Comparison of ENCODE assay signal across 8 cellular contexts in genomic region chr3:142586803-142587406, GRCh38. TPM values are rescaled to one million over a fixed set of nuclear protein-coding genes. Genes with fewer than 3 reads are reported as not detected.
DNase-seq lines count a peak whose midpoint lies in the region; TF ChIP-seq lines count a peak whose summit lies in the region.

No MANE protein-coding gene starts in this region.

- TF ChIP-seq CTCF in GM12864 (IDR thresholded peaks at IDR 0.05; ENCODE audit: low read depth, low read length, missing control alignments) = peak; percentile 48
- TF ChIP-seq CTCF in brain microvascular endothelial cell (IDR thresholded peaks at IDR 0.05; ENCODE audit: low read depth, low read length, missing control alignments) = peak; percentile 61
- peak in 2 of 3 experiments; percentile 35 to 43 for TF ChIP-seq CTCF in testis (IDR thresholded peaks at IDR 0.05)

- H3K4me1 ChIP-seq in testis = no peaks in the 10 kb centered on the region

- in situ Hi-C loops in brain microvascular endothelial cell (cut with HindIII; ENCODE audit: low pct_ligation_motif_present, low sequenced_read_pairs) = loop anchor here (25.0 kb wide), 1 partner anchor 425 kb away; the partner anchor contains the start of gene U2SURP

- H3K36me3 ChIP-seq in brain microvascular endothelial cell (replicated peaks) = no peaks in the 10 kb centered on the region
- no peaks in the 10 kb centered on the region for H3K36me3 ChIP-seq in testis (ENCODE audit: low read depth, missing control alignments)

- intact Hi-C loops in testis (cut with DNase I; ENCODE audit: low total_unique reads) = no loop called here

- H3K9me3 ChIP-seq in testis = no peaks in the 10 kb centered on the region

- no peak for TF ChIP-seq POLR2A in testis (IDR thresholded peaks at IDR 0.05)

- DNase-seq in AG20443 (ENCODE audit: low spot score) (peak; percentile 74), GM12864 (ENCODE audit: low read depth) (no peak), HK-2 (ENCODE audit: unreplicated experiment) (peak; percentile 57), NCI-H526 treated with DMSO at 0.1 percent for 48 hours (lab: John Stamatoyannopoulos, UW) (peak; percentile 45), brain microvascular endothelial cell (peak; percentile 71), islet precursor cell (peak; percentile 83), testis (peak; percentile 52)
- DNase-seq in activated CD4-positive, alpha-beta T cell treated with anti-CD3 and anti-CD28 coated beads, Interleukin-2, amount 50 U/mL, for 48 hours = no peak

- H3K27ac ChIP-seq in brain microvascular endothelial cell = no peak overlapping the region
- no peak overlapping the region for H3K27ac ChIP-seq in testis

- H3K27me3 ChIP-seq in brain microvascular endothelial cell (replicated peaks) (no peaks in the 10 kb centered on the region), testis (no peaks in the 10 kb centered on the region)

- H3K4me3 ChIP-seq in GM12864 (ENCODE audit: low read depth, low read length) = no peak overlapping the region
- no peak overlapping the region for H3K4me3 ChIP-seq in brain microvascular endothelial cell (ENCODE audit: low read depth, low read length)
- no peak overlapping the region for H3K4me3 ChIP-seq in testis

- 51 to 53% methylated on average over 2 of the region's 2 CpGs for WGBS in testis, 2 donors

RNA-seq across cellular contexts. Expression of gene ATR, which starts 8.4 kb away (rescaled TPM):
- 10 to 100 TPM; 34.9 to 42.8 TPM for total RNA-seq in testis
- polyA plus RNA-seq in testis (ENCODE audit: insufficient read depth, low read depth, low replicate concordance) = 21.8 TPM

RNA-seq across cellular contexts. Expression of gene PLS1, which starts 9.3 kb away (rescaled TPM):
- 10 to 100 TPM in 1 of 2 donors, 1 to 10 TPM in 1; 5.1 to 10.6 TPM for total RNA-seq in testis
- polyA plus RNA-seq in testis (ENCODE audit: insufficient read depth, low read depth, low replicate concordance) = 10.8 TPM

Comparison
In these comparisons a context has a peak if more than half of its experiments do, and no peak if none do; other contexts are left out.
1. DNase-seq: peak in AG20443 (single experiment), HK-2 (single experiment), NCI-H526 treated with DMSO at 0.1 percent for 48 hours (single experiment), brain microvascular endothelial cell (single experiment), islet precursor cell (single experiment) and testis (single experiment); none in GM12864 (single experiment) and activated CD4-positive, alpha-beta T cell treated with anti-CD3 and anti-CD28 coated beads, Interleukin-2, amount 50 U/mL, for 48 hours (0 of 2).
2. Peak in every context shown above with its lines, with median percentiles within 50 percentile points of each other: CTCF ChIP-seq.